Comparison of ENCODE assay signal across 1 cellular context in the genomic region with DNA sequence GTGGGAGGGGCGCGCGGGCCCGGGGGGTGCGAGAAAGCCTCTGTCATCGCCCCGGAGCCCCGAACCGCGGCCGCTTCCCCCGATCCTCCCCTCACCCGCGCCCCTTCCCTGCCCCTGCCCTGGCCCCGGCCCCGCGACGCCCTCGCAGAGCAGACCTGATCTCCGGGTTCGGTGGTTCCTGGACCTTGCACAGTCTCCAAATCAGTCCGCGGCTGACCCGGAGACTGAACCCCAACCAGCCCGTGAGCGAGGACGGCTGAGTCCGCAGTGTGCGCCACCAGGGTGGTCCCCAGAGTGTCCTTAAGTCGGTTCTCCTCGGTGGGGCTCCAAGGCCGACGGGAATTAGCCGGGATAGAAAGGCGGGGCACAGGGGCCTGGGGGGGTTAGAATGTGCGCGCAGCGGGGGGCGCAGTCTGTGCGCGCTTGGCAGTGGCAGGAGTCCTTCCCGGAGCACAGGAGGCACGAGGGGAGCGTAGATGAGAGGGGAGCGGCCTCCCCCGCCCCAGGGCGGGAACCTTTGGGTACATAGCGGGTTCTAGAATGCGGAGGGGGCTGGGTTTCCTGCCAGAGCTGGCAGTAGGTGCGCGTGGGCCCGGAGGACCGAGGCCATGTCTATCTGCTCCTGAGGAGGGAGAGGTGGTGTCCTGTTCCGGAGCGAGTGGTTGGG.
TF ChIP-seq lines count a peak whose summit lies in the region.

No MANE protein-coding gene starts in this region.

TF ChIP-seq in GM23338, 12 proteins besides CTCF, POLR2A, EP300 and RAD21:
- TF ChIP-seq, protein P1, sequence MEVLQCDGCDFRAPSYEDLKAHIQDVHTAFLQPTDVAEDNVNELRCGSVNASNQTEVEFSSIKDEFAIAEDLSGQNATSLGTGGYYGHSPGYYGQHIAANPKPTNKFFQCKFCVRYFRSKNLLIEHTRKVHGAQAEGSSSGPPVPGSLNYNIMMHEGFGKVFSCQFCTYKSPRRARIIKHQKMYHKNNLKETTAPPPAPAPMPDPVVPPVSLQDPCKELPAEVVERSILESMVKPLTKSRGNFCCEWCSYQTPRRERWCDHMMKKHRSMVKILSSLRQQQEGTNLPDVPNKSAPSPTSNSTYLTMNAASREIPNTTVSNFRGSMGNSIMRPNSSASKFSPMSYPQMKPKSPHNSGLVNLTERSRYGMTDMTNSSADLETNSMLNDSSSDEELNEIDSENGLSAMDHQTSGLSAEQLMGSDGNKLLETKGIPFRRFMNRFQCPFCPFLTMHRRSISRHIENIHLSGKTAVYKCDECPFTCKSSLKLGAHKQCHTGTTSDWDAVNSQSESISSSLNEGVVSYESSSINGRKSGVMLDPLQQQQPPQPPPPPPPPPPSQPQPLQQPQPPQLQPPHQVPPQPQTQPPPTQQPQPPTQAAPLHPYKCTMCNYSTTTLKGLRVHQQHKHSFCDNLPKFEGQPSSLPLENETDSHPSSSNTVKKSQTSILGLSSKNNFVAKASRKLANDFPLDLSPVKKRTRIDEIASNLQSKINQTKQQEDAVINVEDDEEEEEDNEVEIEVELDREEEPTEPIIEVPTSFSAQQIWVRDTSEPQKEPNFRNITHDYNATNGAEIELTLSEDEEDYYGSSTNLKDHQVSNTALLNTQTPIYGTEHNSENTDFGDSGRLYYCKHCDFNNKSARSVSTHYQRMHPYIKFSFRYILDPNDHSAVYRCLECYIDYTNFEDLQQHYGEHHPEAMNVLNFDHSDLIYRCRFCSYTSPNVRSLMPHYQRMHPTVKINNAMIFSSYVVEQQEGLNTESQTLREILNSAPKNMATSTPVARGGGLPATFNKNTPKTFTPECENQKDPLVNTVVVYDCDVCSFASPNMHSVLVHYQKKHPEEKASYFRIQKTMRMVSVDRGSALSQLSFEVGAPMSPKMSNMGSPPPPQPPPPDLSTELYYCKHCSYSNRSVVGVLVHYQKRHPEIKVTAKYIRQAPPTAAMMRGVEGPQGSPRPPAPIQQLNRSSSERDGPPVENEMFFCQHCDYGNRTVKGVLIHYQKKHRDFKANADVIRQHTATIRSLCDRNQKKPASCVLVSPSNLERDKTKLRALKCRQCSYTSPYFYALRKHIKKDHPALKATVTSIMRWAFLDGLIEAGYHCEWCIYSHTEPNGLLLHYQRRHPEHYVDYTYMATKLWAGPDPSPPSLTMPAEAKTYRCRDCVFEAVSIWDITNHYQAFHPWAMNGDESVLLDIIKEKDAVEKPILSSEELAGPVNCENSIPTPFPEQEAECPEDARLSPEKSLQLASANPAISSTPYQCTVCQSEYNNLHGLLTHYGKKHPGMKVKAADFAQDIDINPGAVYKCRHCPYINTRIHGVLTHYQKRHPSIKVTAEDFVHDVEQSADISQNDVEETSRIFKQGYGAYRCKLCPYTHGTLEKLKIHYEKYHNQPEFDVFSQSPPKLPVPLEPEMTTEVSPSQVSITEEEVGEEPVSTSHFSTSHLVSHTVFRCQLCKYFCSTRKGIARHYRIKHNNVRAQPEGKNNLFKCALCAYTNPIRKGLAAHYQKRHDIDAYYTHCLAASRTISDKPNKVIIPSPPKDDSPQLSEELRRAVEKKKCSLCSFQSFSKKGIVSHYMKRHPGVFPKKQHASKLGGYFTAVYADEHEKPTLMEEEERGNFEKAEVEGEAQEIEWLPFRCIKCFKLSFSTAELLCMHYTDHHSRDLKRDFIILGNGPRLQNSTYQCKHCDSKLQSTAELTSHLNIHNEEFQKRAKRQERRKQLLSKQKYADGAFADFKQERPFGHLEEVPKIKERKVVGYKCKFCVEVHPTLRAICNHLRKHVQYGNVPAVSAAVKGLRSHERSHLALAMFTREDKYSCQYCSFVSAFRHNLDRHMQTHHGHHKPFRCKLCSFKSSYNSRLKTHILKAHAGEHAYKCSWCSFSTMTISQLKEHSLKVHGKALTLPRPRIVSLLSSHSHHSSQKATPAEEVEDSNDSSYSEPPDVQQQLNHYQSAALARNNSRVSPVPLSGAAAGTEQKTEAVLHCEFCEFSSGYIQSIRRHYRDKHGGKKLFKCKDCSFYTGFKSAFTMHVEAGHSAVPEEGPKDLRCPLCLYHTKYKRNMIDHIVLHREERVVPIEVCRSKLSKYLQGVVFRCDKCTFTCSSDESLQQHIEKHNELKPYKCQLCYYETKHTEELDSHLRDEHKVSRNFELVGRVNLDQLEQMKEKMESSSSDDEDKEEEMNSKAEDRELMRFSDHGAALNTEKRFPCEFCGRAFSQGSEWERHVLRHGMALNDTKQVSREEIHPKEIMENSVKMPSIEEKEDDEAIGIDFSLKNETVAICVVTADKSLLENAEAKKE (CRISPR knock-in tag; IDR thresholded peaks at IDR 0.05): no peak
- TF ChIP-seq POLR2AphosphoS5 (IDR thresholded peaks at IDR 0.05; ENCODE audit: low read depth) (0 out of 2 replicates have a peak, but pooled peaks have one; percentile 8), CREB1 (CRISPR knock-in tag; IDR thresholded peaks at IDR 0.05; ENCODE audit: low read depth) (no peak), ZNF331 (CRISPR knock-in tag; IDR thresholded peaks at IDR 0.05; ENCODE audit: low read depth) (no peak)
- TF ChIP-seq, protein P2, sequence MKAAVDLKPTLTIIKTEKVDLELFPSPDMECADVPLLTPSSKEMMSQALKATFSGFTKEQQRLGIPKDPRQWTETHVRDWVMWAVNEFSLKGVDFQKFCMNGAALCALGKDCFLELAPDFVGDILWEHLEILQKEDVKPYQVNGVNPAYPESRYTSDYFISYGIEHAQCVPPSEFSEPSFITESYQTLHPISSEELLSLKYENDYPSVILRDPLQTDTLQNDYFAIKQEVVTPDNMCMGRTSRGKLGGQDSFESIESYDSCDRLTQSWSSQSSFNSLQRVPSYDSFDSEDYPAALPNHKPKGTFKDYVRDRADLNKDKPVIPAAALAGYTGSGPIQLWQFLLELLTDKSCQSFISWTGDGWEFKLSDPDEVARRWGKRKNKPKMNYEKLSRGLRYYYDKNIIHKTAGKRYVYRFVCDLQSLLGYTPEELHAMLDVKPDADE (IDR thresholded peaks at IDR 0.05): no peak
- TF ChIP-seq, protein P3, sequence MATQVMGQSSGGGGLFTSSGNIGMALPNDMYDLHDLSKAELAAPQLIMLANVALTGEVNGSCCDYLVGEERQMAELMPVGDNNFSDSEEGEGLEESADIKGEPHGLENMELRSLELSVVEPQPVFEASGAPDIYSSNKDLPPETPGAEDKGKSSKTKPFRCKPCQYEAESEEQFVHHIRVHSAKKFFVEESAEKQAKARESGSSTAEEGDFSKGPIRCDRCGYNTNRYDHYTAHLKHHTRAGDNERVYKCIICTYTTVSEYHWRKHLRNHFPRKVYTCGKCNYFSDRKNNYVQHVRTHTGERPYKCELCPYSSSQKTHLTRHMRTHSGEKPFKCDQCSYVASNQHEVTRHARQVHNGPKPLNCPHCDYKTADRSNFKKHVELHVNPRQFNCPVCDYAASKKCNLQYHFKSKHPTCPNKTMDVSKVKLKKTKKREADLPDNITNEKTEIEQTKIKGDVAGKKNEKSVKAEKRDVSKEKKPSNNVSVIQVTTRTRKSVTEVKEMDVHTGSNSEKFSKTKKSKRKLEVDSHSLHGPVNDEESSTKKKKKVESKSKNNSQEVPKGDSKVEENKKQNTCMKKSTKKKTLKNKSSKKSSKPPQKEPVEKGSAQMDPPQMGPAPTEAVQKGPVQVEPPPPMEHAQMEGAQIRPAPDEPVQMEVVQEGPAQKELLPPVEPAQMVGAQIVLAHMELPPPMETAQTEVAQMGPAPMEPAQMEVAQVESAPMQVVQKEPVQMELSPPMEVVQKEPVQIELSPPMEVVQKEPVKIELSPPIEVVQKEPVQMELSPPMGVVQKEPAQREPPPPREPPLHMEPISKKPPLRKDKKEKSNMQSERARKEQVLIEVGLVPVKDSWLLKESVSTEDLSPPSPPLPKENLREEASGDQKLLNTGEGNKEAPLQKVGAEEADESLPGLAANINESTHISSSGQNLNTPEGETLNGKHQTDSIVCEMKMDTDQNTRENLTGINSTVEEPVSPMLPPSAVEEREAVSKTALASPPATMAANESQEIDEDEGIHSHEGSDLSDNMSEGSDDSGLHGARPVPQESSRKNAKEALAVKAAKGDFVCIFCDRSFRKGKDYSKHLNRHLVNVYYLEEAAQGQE (IDR thresholded peaks at IDR 0.05; ENCODE audit: unreplicated experiment): no peak
